21 cellular contexts compared by ENCODE assay signal in genomic region chr12:85065816-85066482, GRCh38. TPM values are rescaled to one million over a fixed set of nuclear protein-coding genes. Genes with fewer than 3 reads are reported as not detected.
"Had no signal": no experiment of that assay in that cellular context is flagged by ENCODE, and none has a peak within 500 bp of the region (broad histone marks: within the 10 kb centered on the region; RNA-seq: fewer than 3 reads in every experiment).

No MANE protein-coding gene starts in this region.

- H3K4me1 ChIP-seq: esophagus squamous epithelium, foreskin keratinocyte, left ventricle myocardium inferior, lower lobe of right lung, stomach had no signal

- H3K4me3 ChIP-seq: esophagus squamous epithelium, left ventricle myocardium inferior, lower lobe of right lung, skin epidermis, stomach, thoracic aorta had no signal

- H3K36me3 ChIP-seq: esophagus squamous epithelium, left ventricle myocardium inferior, lower lobe of right lung, stomach, thoracic aorta had no signal

- H3K27me3 ChIP-seq: esophagus squamous epithelium, foreskin keratinocyte, stomach had no signal

- H3K27ac ChIP-seq: esophagus squamous epithelium, foreskin keratinocyte, left ventricle myocardium inferior, lower lobe of right lung, skin epidermis, stomach, thoracic aorta had no signal

- H3K9me3 ChIP-seq: esophagus squamous epithelium, left ventricle myocardium inferior, lower lobe of right lung, stomach, thoracic aorta had no signal

- DNase-seq: esophagus squamous epithelium; foreskin keratinocyte; immature natural killer cell; left cardiac atrium; left ventricle myocardium inferior; lower lobe of right lung; natural killer cell; posterior cingulate gyrus; stimulated activated CD4-positive, alpha-beta T cell treated with anti-CD3 and anti-CD28 coated beads, Interleukin-2, amount 100 ng/mL, for 24 hours; stimulated activated CD4-positive, alpha-beta T cell treated with anti-CD3 and anti-CD28 coated beads, Interleukin-4, amount 100 ng/mL, for 4 hours; stimulated activated naive CD4-positive, alpha-beta T cell; stomach; substantia nigra; trophoblast cell had no signal

RNA-seq across cellular contexts. Expression of gene LRRIQ1, which starts 29.8 kb away (rescaled TPM):
- total RNA-seq: myocyte, natural killer cell, osteocyte had no signal

RNA-seq across cellular contexts. Expression of gene TSPAN19, which starts 29.9 kb away (rescaled TPM):
- total RNA-seq: epithelial cell of proximal tubule, esophagus squamous epithelium, foreskin keratinocyte, left cardiac atrium, mucosa of gallbladder, myocyte, natural killer cell, osteocyte, thoracic aorta, urinary bladder had no signal
